ENCODE assay signal across 8 cellular contexts in the genomic region with DNA sequence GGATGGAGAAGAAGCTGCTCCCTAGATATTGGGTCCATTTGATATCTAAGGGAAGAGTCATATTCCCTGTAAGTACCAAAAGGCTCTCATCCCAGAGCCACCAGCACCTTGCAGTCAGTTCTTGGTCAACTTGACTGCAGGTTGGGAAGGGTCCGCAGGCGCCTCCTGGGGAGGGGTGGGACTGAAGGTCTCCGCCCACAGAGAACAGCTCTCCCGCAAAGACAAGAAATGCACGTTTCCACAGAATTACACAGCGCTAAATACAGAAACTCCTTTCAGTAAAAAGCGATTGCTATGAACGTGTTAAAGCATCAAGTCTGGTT. TPM values are rescaled to one million over a fixed set of nuclear protein-coding genes. Genes with fewer than 3 reads are reported as not detected.
A peak's percentile ranks its signal among the peaks of the same experiment; 100 is the strongest.
DNase-seq lines count a peak whose midpoint lies in the region; ATAC-seq and TF ChIP-seq lines count a peak whose summit lies in the region.

No MANE protein-coding gene starts in this region.

- peak overlapping the region; percentile 42 to 98 (median 94) for H3K27ac ChIP-seq in thyroid gland

- H3K4me1 ChIP-seq in thyroid gland = peaks cover 11 to 27% of the 10 kb centered on the region in 2 donors

- intact Hi-C loops in lower leg skin (cut with DNase I; ENCODE audit: low total_unique reads) (no loop called here), thyroid gland (cut with DNase I) (loop anchor here (5.0 kb wide), 2 partner anchors 34 to 106 kb away; partner anchors contain the start of genes C16orf86, ENKD1 and RIPOR1)

- H3K9me3 Mint-ChIP-seq in activated T-cell treated with anti-CD3 and anti-CD28 coated beads, Interleukin-2, amount 50 U/mL, for 4 hours = no peaks in the 10 kb centered on the region

- H3K36me3 ChIP-seq in thyroid gland = no peaks in the 10 kb centered on the region

- H3K4me3 ChIP-seq in astrocyte of the cerebellum (ENCODE audit: low read depth, low read length) (peak overlapping the region; percentile 87), lower leg skin (ENCODE audit: low read depth, poor library complexity, severe bottlenecking) (peak overlapping the region; percentile 38), thyroid gland (replicated peaks in 1 of 3) (peak overlapping the region; percentile 2 to 86 (median 37))

- TF ChIP-seq POLR2A in lower leg skin (IDR thresholded peaks at IDR 0.05) (no peak), thyroid gland (IDR thresholded peaks at IDR 0.05) (no peak)

- no peak for DNase-seq in activated T-cell treated with anti-CD3 and anti-CD28 coated beads, Interleukin-2, amount 50 U/mL, for 4 hours
- DNase-seq in activated T-cell treated with anti-CD3 and anti-CD28 coated beads for 4 hours (no peak), astrocyte of the cerebellum (ENCODE audit: low read depth) (no peak), lower leg skin (ENCODE audit: low spot score in 2 of 2) (no peak), thyroid gland (no peak), NCI-H524 treated with DMSO at 0.1 percent for 48 hours (lab: John Stamatoyannopoulos, UW) (no peak), NCI-H1048 (lab: John Stamatoyannopoulos, UW) (no peak), NCI-H1436 treated with DMSO at 0.1 percent for 48 hours (lab: John Stamatoyannopoulos, UW) (no peak)

- in situ Hi-C loops in astrocyte of the cerebellum (cut with HindIII; ENCODE audit: low sequenced_read_pairs) = no loop called here

- ATAC-seq in activated T-cell treated with anti-CD3 and anti-CD28 coated beads, Interleukin-2, amount 50 U/mL, for 4 hours = no peak

- H3K27me3 ChIP-seq in thyroid gland = no peaks in the 10 kb centered on the region

- 0 to 1% methylated on average over 8 of the region's 8 CpGs for WGBS in lower leg skin, 2 donors
- WGBS in thyroid gland, 2 donors = 2 to 6% methylated on average over 6 to 8 of the region's 8 CpGs

- no peaks in the 10 kb centered on the region for H3K36me3 Mint-ChIP-seq in activated T-cell treated with anti-CD3 and anti-CD28 coated beads, Interleukin-2, amount 50 U/mL, for 4 hours (ENCODE audit: insufficient read depth)

- peaks cover 45% of the 10 kb centered on the region for H3K4me1 Mint-ChIP-seq in activated T-cell treated with anti-CD3 and anti-CD28 coated beads, Interleukin-2, amount 50 U/mL, for 4 hours (ENCODE audit: low read depth)

- no peaks in the 10 kb centered on the region for H3K9me3 ChIP-seq in thyroid gland

- peak overlapping the region; percentile 85 for H3K4me3 Mint-ChIP-seq in activated T-cell treated with anti-CD3 and anti-CD28 coated beads, Interleukin-2, amount 50 U/mL, for 4 hours

- no peaks in the 10 kb centered on the region for H3K27me3 Mint-ChIP-seq in activated T-cell treated with anti-CD3 and anti-CD28 coated beads, Interleukin-2, amount 50 U/mL, for 4 hours (ENCODE audit: low read depth)

- no peak for TF ChIP-seq CTCF in astrocyte of the cerebellum (IDR thresholded peaks at IDR 0.05; ENCODE audit: low read depth, low read length, missing control alignments)
- no peak for TF ChIP-seq CTCF in lower leg skin (IDR thresholded peaks at IDR 0.05)
- no peak for TF ChIP-seq CTCF in thyroid gland (IDR thresholded peaks at IDR 0.05)

RNA-seq across cellular contexts. Expression of gene CTCF, which starts 0.9 kb away (rescaled TPM):
- total RNA-seq in activated T-cell treated with anti-CD3 and anti-CD28 coated beads, Interleukin-2, amount 50 U/mL, for 4 hours = 10 to 100 TPM; 53.7 to 59.3 (median 54.0) TPM
- total RNA-seq in lower leg skin (10 to 100 TPM; 41.0 to 49.9 (median 44.2) TPM), thyroid gland (10 to 100 TPM; 37.2 to 52.1 (median 47.2) TPM)

RNA-seq across cellular contexts. Expression of gene RIPOR1, which starts 32.8 kb away (rescaled TPM):
- 10 to 100 TPM; 17.9 to 26.2 (median 18.0) TPM for total RNA-seq in activated T-cell treated with anti-CD3 and anti-CD28 coated beads, Interleukin-2, amount 50 U/mL, for 4 hours
- total RNA-seq in lower leg skin (10 to 100 TPM; 19.3 to 28.6 (median 23.6) TPM), thyroid gland (10 to 100 TPM; 21.3 to 57.1 (median 41.2) TPM)

Comparison
In these comparisons a context has a peak if more than half of its experiments do, and no peak if none do; other contexts are left out.
1. H3K4me3 ChIP-seq: peak in every context shown above with its lines; median percentile 87 in astrocyte of the cerebellum; 38 in lower leg skin; 37 in thyroid gland.